19 cellular contexts compared by ENCODE assay signal in the genomic region with DNA sequence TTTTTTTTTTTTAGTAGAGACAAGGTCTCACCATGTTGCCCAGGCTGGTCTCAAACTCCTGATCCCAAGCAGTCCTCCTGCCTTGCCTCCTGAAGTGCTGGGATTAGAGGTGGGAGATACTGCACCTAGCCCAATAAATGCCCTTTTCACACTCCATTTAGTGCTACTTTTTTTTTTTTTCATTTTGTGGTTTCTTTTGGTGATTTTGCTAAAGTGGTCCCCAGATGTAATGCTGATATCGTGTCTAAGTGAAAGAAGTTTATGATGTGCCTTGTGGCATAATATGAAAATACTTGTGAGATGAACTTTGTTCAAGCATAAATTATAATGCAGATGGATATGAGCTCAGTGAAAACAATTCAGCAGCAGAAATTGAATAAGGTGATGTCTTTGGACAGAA.
A peak's percentile ranks its signal among the peaks of the same experiment; 100 is the strongest.
DNase-seq lines count a peak whose midpoint lies in the region; ATAC-seq and FAIRE-seq lines count a peak whose summit lies in the region.
"Had no signal": no experiment of that assay in that cellular context is flagged by ENCODE, and none has a peak within 500 bp of the region (broad histone marks: within the 10 kb centered on the region; RNA-seq: fewer than 3 reads in every experiment).

No MANE protein-coding gene starts in this region.

- CTCF ChIA-PET in activated CD8-positive, alpha-beta memory T cell treated with anti-CD3 and anti-CD28 coated beads, Interleukin-2, amount 10 ng/mL, durations not matched to agents 7 days and 5 days (lab: Charles Lee), result interaction anchor here (1.0 to 1.7 kb wide), 2 partner anchors 11 to 249 kb away, joined by 3 to 6 read pairs; no protein-coding TSS in a partner anchor

- peak overlapping the region; percentile 7 for H3K27ac Mint-ChIP-seq in activated CD8-positive, alpha-beta memory T cell treated with anti-CD3 and anti-CD28 coated beads, Interleukin-2, amount 10 ng/mL, durations not matched to agents 7 days and 5 days
- peak overlapping the region; percentile 64 for H3K27ac Mint-ChIP-seq in central memory CD8-positive, alpha-beta T cell (ENCODE audit: low read depth)
- H3K27ac Mint-ChIP-seq in stimulated activated memory B cell treated with anti-CD40 and anti-IgM and Interleukin-4, amounts not matched to agents 10 μg/mL and 1 μg/mL and 100 μg/mL, for 72 hours, result peak overlapping the region; percentile 26
- H3K27ac Mint-ChIP-seq: CD4-positive, alpha-beta T cell; H9 had no signal

- ATAC-seq in activated CD8-positive, alpha-beta memory T cell treated with anti-CD3 and anti-CD28 coated beads, Interleukin-2, amount 10 ng/mL, durations not matched to agents 7 days and 5 days, result no peak
- no peak for ATAC-seq in central memory CD8-positive, alpha-beta T cell (replicated peaks; ENCODE audit: extremely low read depth, poor library complexity, severe bottlenecking)
- ATAC-seq in stimulated activated memory B cell treated with anti-CD40 and anti-IgM and Interleukin-4, amounts not matched to agents 10 μg/mL and 1 μg/mL and 100 μg/mL, for 72 hours, result no peak

- H3K27me3 Mint-ChIP-seq in activated CD8-positive, alpha-beta memory T cell treated with anti-CD3 and anti-CD28 coated beads, Interleukin-2, amount 10 ng/mL, durations not matched to agents 7 days and 5 days, result no peaks in the 10 kb centered on the region
- H3K27me3 Mint-ChIP-seq in central memory CD8-positive, alpha-beta T cell, result no peaks in the 10 kb centered on the region
- H3K27me3 Mint-ChIP-seq in stimulated activated memory B cell treated with anti-CD40 and anti-IgM and Interleukin-4, amounts not matched to agents 10 μg/mL and 1 μg/mL and 100 μg/mL, for 72 hours, result no peaks in the 10 kb centered on the region
- H3K27me3 Mint-ChIP-seq: CD4-positive, alpha-beta T cell had no signal

- H3K4me3 Mint-ChIP-seq in activated CD8-positive, alpha-beta memory T cell treated with anti-CD3 and anti-CD28 coated beads, Interleukin-2, amount 10 ng/mL, durations not matched to agents 7 days and 5 days, result no peak overlapping the region
- H3K4me3 Mint-ChIP-seq in central memory CD8-positive, alpha-beta T cell, result peak overlapping the region; percentile 41
- H3K4me3 Mint-ChIP-seq in stimulated activated memory B cell treated with anti-CD40 and anti-IgM and Interleukin-4, amounts not matched to agents 10 μg/mL and 1 μg/mL and 100 μg/mL, for 72 hours, result no peak overlapping the region
- H3K4me3 Mint-ChIP-seq: CD4-positive, alpha-beta T cell; H9 had no signal

- DNase-seq in activated CD8-positive, alpha-beta memory T cell treated with anti-CD3 and anti-CD28 coated beads, Interleukin-2, amount 10 ng/mL, durations not matched to agents 7 days and 5 days, result no peak
- no peak for DNase-seq in activated CD8-positive, alpha-beta memory T cell treated with anti-CD3 and anti-CD28 coated beads for 24 hours
- DNase-seq in GM19239 (ENCODE audit: insufficient read length, low spot score), result no peak
- no peak for DNase-seq in central memory CD8-positive, alpha-beta T cell (ENCODE audit: low spot score in 2 of 2)
- no peak for DNase-seq in SIG-M5 (lab: John Stamatoyannopoulos, UW)
- no peak for DNase-seq in NCI-H526 (lab: John Stamatoyannopoulos, UW)
- DNase-seq in NCI-H226, result no peak
- DNase-seq: 8988T; BE2C; CD4-positive, alpha-beta T cell; H9; NCI-H1417 treated with DMSO at 0.1 percent for 48 hours; NCI-H1930; NCI-H345; NCI-H524 treated with DMSO at 0.1 percent for 48 hours; PC-9; SJCRH30 had no signal

- H3K4me1 Mint-ChIP-seq in activated CD8-positive, alpha-beta memory T cell treated with anti-CD3 and anti-CD28 coated beads, Interleukin-2, amount 10 ng/mL, durations not matched to agents 7 days and 5 days, result peaks cover 70% of the 10 kb centered on the region
- H3K4me1 Mint-ChIP-seq in central memory CD8-positive, alpha-beta T cell, result peaks cover 85% of the 10 kb centered on the region
- peaks cover 37% of the 10 kb centered on the region for H3K4me1 Mint-ChIP-seq in stimulated activated memory B cell treated with anti-CD40 and anti-IgM and Interleukin-4, amounts not matched to agents 10 μg/mL and 1 μg/mL and 100 μg/mL, for 72 hours

- peaks cover 44% of the 10 kb centered on the region for H3K36me3 Mint-ChIP-seq in activated CD8-positive, alpha-beta memory T cell treated with anti-CD3 and anti-CD28 coated beads, Interleukin-2, amount 10 ng/mL, durations not matched to agents 7 days and 5 days
- peaks cover 25% of the 10 kb centered on the region for H3K36me3 Mint-ChIP-seq in central memory CD8-positive, alpha-beta T cell (ENCODE audit: insufficient read depth)
- peaks cover 7% of the 10 kb centered on the region for H3K36me3 Mint-ChIP-seq in stimulated activated memory B cell treated with anti-CD40 and anti-IgM and Interleukin-4, amounts not matched to agents 10 μg/mL and 1 μg/mL and 100 μg/mL, for 72 hours

- peak; percentile 57 for FAIRE-seq in GM19239 (lab: Jason Lieb, UNC)
- FAIRE-seq: D721Med had no signal

- H3K9me3 Mint-ChIP-seq in activated CD8-positive, alpha-beta memory T cell treated with anti-CD3 and anti-CD28 coated beads, Interleukin-2, amount 10 ng/mL, durations not matched to agents 7 days and 5 days (ENCODE audit: low read depth), result peaks cover 3% of the 10 kb centered on the region
- H3K9me3 Mint-ChIP-seq in central memory CD8-positive, alpha-beta T cell, result no peaks in the 10 kb centered on the region
- H3K9me3 Mint-ChIP-seq in stimulated activated memory B cell treated with anti-CD40 and anti-IgM and Interleukin-4, amounts not matched to agents 10 μg/mL and 1 μg/mL and 100 μg/mL, for 72 hours, result peaks cover 2% of the 10 kb centered on the region

Comparison
In these comparisons a context has a peak if more than half of its experiments do, and no peak if none do; other contexts are left out.
1. H3K27ac Mint-ChIP-seq: peak in every context shown above with its lines; median percentile 64 in central memory CD8-positive, alpha-beta T cell; 26 in stimulated activated memory B cell treated with anti-CD40 and anti-IgM and Interleukin-4, amounts not matched to agents 10 μg/mL and 1 μg/mL and 100 μg/mL, for 72 hours; 7 in activated CD8-positive, alpha-beta memory T cell treated with anti-CD3 and anti-CD28 coated beads, Interleukin-2, amount 10 ng/mL, durations not matched to agents 7 days and 5 days.